In the genomic region with DNA sequence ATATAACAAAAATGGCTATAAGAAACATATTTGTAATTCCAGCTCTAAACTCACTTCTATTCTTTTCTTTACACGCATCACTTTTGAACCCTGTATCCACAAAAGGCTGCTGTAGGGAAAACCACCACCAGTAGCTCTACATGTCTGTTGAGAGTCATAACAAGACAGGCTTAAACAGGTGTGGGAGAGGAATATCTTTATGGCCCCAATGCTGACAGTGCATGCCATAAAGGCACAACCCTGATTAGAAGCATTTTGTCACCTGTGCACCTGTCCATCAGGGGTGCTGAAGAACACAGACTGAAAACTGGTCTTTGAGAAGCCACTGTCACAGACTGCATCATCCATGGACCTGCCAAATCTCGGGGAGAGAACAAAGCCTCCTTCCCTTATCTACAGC, we compare ENCODE assay signal across 2 cellular contexts.
TF ChIP-seq lines count a peak whose summit lies in the region.

No MANE protein-coding gene starts in this region.

TF ChIP-seq in H1, 55 proteins besides CTCF, POLR2A, EP300 and RAD21:
- TF ChIP-seq TEAD4 (IDR thresholded peaks at IDR 0.05; ENCODE audit: low read depth, low read length) (no peak), RBBP5 (IDR thresholded peaks at IDR 0.05; ENCODE audit: borderline replicate concordance, low read depth, low read length) (no peak), RNF2 (IDR thresholded peaks at IDR 0.05; ENCODE audit: borderline replicate concordance, low read depth, low read length, missing control alignments, poor library complexity, severe bottlenecking) (no peak), CREB1 (IDR thresholded peaks at IDR 0.05) (no peak), EGR1 (IDR thresholded peaks at IDR 0.05; ENCODE audit: borderline replicate concordance, low read depth, low read length) (no peak), CBX5 (IDR thresholded peaks at IDR 0.05; ENCODE audit: low read depth, low read length) (no peak), POLR2AphosphoS5 (IDR thresholded peaks at IDR 0.05; ENCODE audit: low read depth, low read length) (peak; percentile 28; the same call in 1 of the 2 replicates), CHD7 (IDR thresholded peaks at IDR 0.05; ENCODE audit: insufficient replicate concordance, low read length) (no peak), FOSL1 (IDR thresholded peaks at IDR 0.05; ENCODE audit: insufficient read depth, low read depth, low read length) (no peak)

TF ChIP-seq in HepG2, 621 proteins besides CTCF, POLR2A, EP300 and RAD21:
- no peak for TF ChIP-seq POLR2AphosphoS5 (IDR thresholded peaks at IDR 0.05; ENCODE audit: low read depth, low read length)
- no peak for TF ChIP-seq ZNF431 (CRISPR knock-in tag; IDR thresholded peaks at IDR 0.05; ENCODE audit: borderline replicate concordance, low read depth)
- TF ChIP-seq ZNF577 (CRISPR knock-in tag; IDR thresholded peaks at IDR 0.05; ENCODE audit: borderline replicate concordance, low read depth), result no peak
- TF ChIP-seq GPN1 (CRISPR knock-in tag; IDR thresholded peaks at IDR 0.05; ENCODE audit: borderline replicate concordance), result no peak
- TF ChIP-seq EHMT2 (IDR thresholded peaks at IDR 0.05; ENCODE audit: borderline replicate concordance, low read depth, low read length), result no peak
- no peak for TF ChIP-seq TFAP4 (IDR thresholded peaks at IDR 0.05; ENCODE audit: borderline replicate concordance, low read depth)
- no peak for TF ChIP-seq GATA4 (IDR thresholded peaks at IDR 0.05; ENCODE audit: borderline replicate concordance, low read depth)
- TF ChIP-seq E2F1 (CRISPR knock-in tag; IDR thresholded peaks at IDR 0.05), result no peak
- TF ChIP-seq, protein P1, sequence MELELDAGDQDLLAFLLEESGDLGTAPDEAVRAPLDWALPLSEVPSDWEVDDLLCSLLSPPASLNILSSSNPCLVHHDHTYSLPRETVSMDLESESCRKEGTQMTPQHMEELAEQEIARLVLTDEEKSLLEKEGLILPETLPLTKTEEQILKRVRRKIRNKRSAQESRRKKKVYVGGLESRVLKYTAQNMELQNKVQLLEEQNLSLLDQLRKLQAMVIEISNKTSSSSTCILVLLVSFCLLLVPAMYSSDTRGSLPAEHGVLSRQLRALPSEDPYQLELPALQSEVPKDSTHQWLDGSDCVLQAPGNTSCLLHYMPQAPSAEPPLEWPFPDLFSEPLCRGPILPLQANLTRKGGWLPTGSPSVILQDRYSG (CRISPR knock-in tag; IDR thresholded peaks at IDR 0.05), result no peak
- TF ChIP-seq AHR (CRISPR knock-in tag; IDR thresholded peaks at IDR 0.05), result no peak
